ENCODE assay signal across 18 cellular contexts in the genomic region with DNA sequence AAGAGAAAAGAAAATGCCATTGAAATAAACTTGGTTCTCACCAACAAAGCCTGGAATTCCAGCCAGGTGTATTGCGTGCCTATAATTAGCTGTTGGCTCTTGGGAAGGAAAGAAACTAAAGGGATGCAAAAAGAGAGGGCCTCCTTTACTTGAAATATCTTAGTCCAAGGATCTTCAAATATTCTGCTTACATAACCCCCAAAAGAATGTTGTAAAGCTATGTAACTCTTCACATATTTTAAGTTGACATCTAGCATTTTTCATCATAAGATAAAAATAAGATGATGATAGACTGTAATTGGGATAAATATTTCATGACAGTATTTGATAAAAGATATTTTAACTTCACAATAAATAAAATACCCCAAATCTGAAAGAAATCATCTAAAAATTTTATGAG. TPM values are rescaled to one million over a fixed set of nuclear protein-coding genes. Genes with fewer than 3 reads are reported as not detected.
DNase-seq lines count a peak whose midpoint lies in the region; ATAC-seq and TF ChIP-seq lines count a peak whose summit lies in the region.
"Had no signal": no experiment of that assay in that cellular context is flagged by ENCODE, and none has a peak within 500 bp of the region (broad histone marks: within the 10 kb centered on the region; RNA-seq: fewer than 3 reads in every experiment).

No MANE protein-coding gene starts in this region.

- no peak overlapping the region for H3K4me3 Mint-ChIP-seq in osteocyte (ENCODE audit: unreplicated experiment)

- DNase-seq in EH (ENCODE audit: low read depth) = peak; percentile 27
- DNase-seq in amniotic epithelial cell (ENCODE audit: low read depth) = peak; percentile 44
- DNase-seq in hepatic stellate cell (ENCODE audit: low spot score) = peak; percentile 12
- DNase-seq in osteocyte (ENCODE audit: extremely low spot score, unreplicated experiment) = no peak
- DNase-seq in SW480 (ENCODE audit: low spot score) = no peak
- DNase-seq in HUDEP-2 (lab: John Stamatoyannopoulos, UW; ENCODE audit: unreplicated experiment in 76 of 76) = no peak
- DNase-seq: 8988T, H7, MM.1S, NCI-H1105, NCI-H1694 treated with DMSO at 0.1 percent for 48 hours, NCI-H446, NCI-H748 treated with DMSO at 0.1 percent for 48 hours, PC-9 had no signal

- H3K27ac Mint-ChIP-seq in osteocyte (ENCODE audit: unreplicated experiment) = peak overlapping the region; percentile 61

- no peak for TF ChIP-seq CTCF in osteocyte (IDR thresholded peaks at IDR 0.05)

- H3K9me3 Mint-ChIP-seq in osteocyte (ENCODE audit: unreplicated experiment) = peaks cover 6% of the 10 kb centered on the region

- peaks cover 3% of the 10 kb centered on the region for H3K36me3 Mint-ChIP-seq in osteocyte (ENCODE audit: unreplicated experiment)

- H3K4me1 Mint-ChIP-seq in osteocyte (ENCODE audit: unreplicated experiment) = peaks cover 37% of the 10 kb centered on the region

- ATAC-seq in GM18858 (IDR thresholded peaks at IDR 0.05; ENCODE audit: unreplicated experiment) = no peak
- no peak for ATAC-seq in GM18861 (IDR thresholded peaks at IDR 0.05; ENCODE audit: unreplicated experiment)
- ATAC-seq: GM12878, HepG2 had no signal

- peaks cover 5% of the 10 kb centered on the region for H3K27me3 Mint-ChIP-seq in osteocyte (ENCODE audit: unreplicated experiment)

RNA-seq across cellular contexts. Expression of a gene that starts 52.5 kb away (rescaled TPM):
- total RNA-seq in osteocyte = 349 and 355 TPM in 2 replicates

RNA-seq across cellular contexts. Expression of a gene that starts 53.4 kb away (rescaled TPM):
- total RNA-seq in osteocyte = 31.8 and 34.8 TPM in 2 replicates

Comparison
In these comparisons a context has a peak if more than half of its experiments do, and no peak if none do; other contexts are left out.
1. DNase-seq: peak in EH (single experiment), amniotic epithelial cell (single experiment) and hepatic stellate cell (single experiment); none in osteocyte (single experiment), SW480 (single experiment) and HUDEP-2 (0 of 76).